ENCODE assay signal across 8 cellular contexts in genomic region chr12:109308534-109309440, GRCh38. TPM values are rescaled to one million over a fixed set of nuclear protein-coding genes. Genes with fewer than 3 reads are reported as not detected.
DNase-seq lines count a peak whose midpoint lies in the region; ATAC-seq lines count a peak whose summit lies in the region.

Gene FOXN4 (minus strand): TSS chr12:109309284. CDS start chr12:109308321, 963 bp downstream.

- no peak for ATAC-seq in memory B cell (ENCODE audit: low read depth)
- no peak for ATAC-seq in HG03521 (IDR thresholded peaks at IDR 0.05; ENCODE audit: unreplicated experiment)
- no peak for ATAC-seq in HG03139 (IDR thresholded peaks at IDR 0.05; ENCODE audit: unreplicated experiment)

- peak within 1 kb of the TSS; percentile 76 for H3K4me3 Mint-ChIP-seq in activated T-helper 2 cell treated with anti-CD3 and anti-CD28 coated beads, Interferon-gamma antibody, Interleukin-2, Interleukin-4, amounts not matched to agents 10 μg/mL and 5 μg/mL and 100 μg/mL, durations not matched to agents 14 hours and 24 hours and 36 hours (ENCODE audit: low read depth)
- H3K4me3 Mint-ChIP-seq in memory B cell, result peak within 1 kb of the TSS; percentile 86

- H3K36me3 Mint-ChIP-seq in activated T-helper 2 cell treated with anti-CD3 and anti-CD28 coated beads, Interferon-gamma antibody, Interleukin-2, Interleukin-4, amounts not matched to agents 10 μg/mL and 5 μg/mL and 100 μg/mL, durations not matched to agents 14 hours and 24 hours and 36 hours (ENCODE audit: low read depth), result no peaks in the 10 kb centered on the region
- H3K36me3 Mint-ChIP-seq in memory B cell, result no peaks in the 10 kb centered on the region

- H3K27me3 Mint-ChIP-seq in activated T-helper 2 cell treated with anti-CD3 and anti-CD28 coated beads, Interferon-gamma antibody, Interleukin-2, Interleukin-4, amounts not matched to agents 10 μg/mL and 5 μg/mL and 100 μg/mL, durations not matched to agents 14 hours and 24 hours and 36 hours (ENCODE audit: low read depth), result peaks cover 72% of the 10 kb centered on the region
- H3K27me3 Mint-ChIP-seq in memory B cell, result peaks cover 26% of the 10 kb centered on the region

- H3K9me3 Mint-ChIP-seq in activated T-helper 2 cell treated with anti-CD3 and anti-CD28 coated beads, Interferon-gamma antibody, Interleukin-2, Interleukin-4, amounts not matched to agents 10 μg/mL and 5 μg/mL and 100 μg/mL, durations not matched to agents 14 hours and 24 hours and 36 hours, result no peaks in the 10 kb centered on the region
- no peaks in the 10 kb centered on the region for H3K9me3 Mint-ChIP-seq in memory B cell

- peak; percentile 7 for DNase-seq in stimulated activated CD4-positive, alpha-beta T cell treated with anti-CD3 and anti-CD28 coated beads, Interleukin-4, amount 100 ng/mL, for 1 hour
- no peak for DNase-seq in stimulated activated CD4-positive, alpha-beta T cell treated with anti-CD3 and anti-CD28 coated beads, Interleukin-2, amount 100 ng/mL, for 48 hours
- no peak for DNase-seq in activated T-helper 2 cell treated with anti-CD3 and anti-CD28 coated beads, Interferon-gamma antibody, Interleukin-2, Interleukin-4, amounts not matched to agents 10 μg/mL and 5 μg/mL and 100 μg/mL, durations not matched to agents 14 hours and 24 hours and 36 hours (ENCODE audit: low spot score)
- DNase-seq in memory B cell (ENCODE audit: low spot score in 2 of 2) (no peak), ureter (ENCODE audit: low spot score) (no peak)
- no peak for DNase-seq in activated CD4-positive, alpha-beta T cell treated with anti-CD3 and anti-CD28 coated beads for 4 hours

- no peak within 1 kb of the TSS for H3K27ac Mint-ChIP-seq in activated T-helper 2 cell treated with anti-CD3 and anti-CD28 coated beads, Interferon-gamma antibody, Interleukin-2, Interleukin-4, amounts not matched to agents 10 μg/mL and 5 μg/mL and 100 μg/mL, durations not matched to agents 14 hours and 24 hours and 36 hours
- H3K27ac Mint-ChIP-seq in memory B cell, result no peak within 1 kb of the TSS

- intact Hi-C loops in activated T-helper 2 cell treated with anti-CD3 and anti-CD28 coated beads, Interferon-gamma antibody, Interleukin-2, Interleukin-4, amounts not matched to agents 10 μg/mL and 5 μg/mL and 100 μg/mL, durations not matched to agents 14 hours and 24 hours and 36 hours (cut with micrococcal nuclease), result no loop called here

- peaks cover 7% of the 10 kb centered on the region for H3K4me1 Mint-ChIP-seq in activated T-helper 2 cell treated with anti-CD3 and anti-CD28 coated beads, Interferon-gamma antibody, Interleukin-2, Interleukin-4, amounts not matched to agents 10 μg/mL and 5 μg/mL and 100 μg/mL, durations not matched to agents 14 hours and 24 hours and 36 hours (ENCODE audit: low read depth)
- H3K4me1 Mint-ChIP-seq in memory B cell, result peaks cover 11% of the 10 kb centered on the region

RNA-seq across cellular contexts. Expression of gene FOXN4, which starts in this region (rescaled TPM):
- not detected in 2 replicates for total RNA-seq in activated T-helper 2 cell treated with anti-CD3 and anti-CD28 coated beads, Interferon-gamma antibody, Interleukin-2, Interleukin-4, amounts not matched to agents 10 μg/mL and 5 μg/mL and 100 μg/mL, durations not matched to agents 14 hours and 24 hours and 36 hours
- total RNA-seq in ureter, result not detected
